In genomic region chr6:71502961-71503360, GRCh38 we compare ENCODE assay signal across 13 cellular contexts.
DNase-seq lines count a peak whose midpoint lies in the region; TF ChIP-seq lines count a peak whose summit lies in the region.
"Had no signal": no experiment of that assay in that cellular context is flagged by ENCODE, and none has a peak within 500 bp of the region (broad histone marks: within the 10 kb centered on the region; RNA-seq: fewer than 3 reads in every experiment).

No MANE protein-coding gene starts in this region.

- H3K79me2 ChIP-seq in osteoblast (ENCODE audit: insufficient read depth, low read length) (no peaks in the 10 kb centered on the region), Karpas-422 (ENCODE audit: low read length) (no peaks in the 10 kb centered on the region)

- H2AFZ ChIP-seq in osteoblast (ENCODE audit: low read length) = peak overlapping the region; percentile 46
- H2AFZ ChIP-seq in Karpas-422 (ENCODE audit: low read length) = no peak overlapping the region
- H2AFZ ChIP-seq: GM23338 had no signal

- no peaks in the 10 kb centered on the region for H3K36me3 ChIP-seq in osteoblast (ENCODE audit: insufficient read depth, low read length)
- no peaks in the 10 kb centered on the region for H3K36me3 ChIP-seq in Karpas-422 (ENCODE audit: insufficient read depth, low read length)

- H4K20me1 ChIP-seq in osteoblast (ENCODE audit: insufficient read depth, low read length) (no peaks in the 10 kb centered on the region), Karpas-422 (ENCODE audit: insufficient read depth, low read depth, low read length) (no peaks in the 10 kb centered on the region)

- H3K9me2 ChIP-seq in Karpas-422 (replicated peaks; ENCODE audit: insufficient read depth, low read length) = no peaks in the 10 kb centered on the region

- TF ChIP-seq CTCF in fibroblast of mammary gland (conservative IDR thresholded peaks at IDR 0.05; ENCODE audit: control insufficient read depth, insufficient read depth, low read depth, low read length) (no peak), osteoblast (IDR thresholded peaks at IDR 0.05; ENCODE audit: extremely low read depth, low read depth, low read length) (no peak)

- in situ Hi-C loops in ACHN (cut with HindIII; ENCODE audit: low pct_ligation_motif_present, low pct_unique_long_range_greater_than_20kb, low sequenced_read_pairs) = no loop called here

- H3K9me3 ChIP-seq in osteoblast (ENCODE audit: low read depth, low read length) (no peaks in the 10 kb centered on the region), Karpas-422 (ENCODE audit: low read length) (no peaks in the 10 kb centered on the region)

- peaks cover 5% of the 10 kb centered on the region for H3K4me1 ChIP-seq in osteoblast (ENCODE audit: insufficient read depth, low read length)
- H3K4me1 ChIP-seq in Karpas-422 (ENCODE audit: low read length) = no peaks in the 10 kb centered on the region

- no peak overlapping the region for H3K4me2 ChIP-seq in osteoblast (ENCODE audit: insufficient read depth, low read length)
- H3K4me2 ChIP-seq in Karpas-422 (ENCODE audit: low read depth, low read length, poor library complexity, severe bottlenecking) = no peak overlapping the region
- H3K4me2 ChIP-seq: GM23338 had no signal

- no peak overlapping the region for H3K9ac ChIP-seq in Karpas-422 (ENCODE audit: low read length)

- no peak overlapping the region for H3K27ac ChIP-seq in osteoblast (ENCODE audit: low read depth, low read length)
- no peak overlapping the region for H3K27ac ChIP-seq in Karpas-422 (ENCODE audit: low read length)

- H3K27me3 ChIP-seq in osteoblast (ENCODE audit: insufficient read depth, low read length) (no peaks in the 10 kb centered on the region), Karpas-422 (ENCODE audit: low read length) (no peaks in the 10 kb centered on the region)

- no peak overlapping the region for H3K4me3 ChIP-seq in fibroblast of mammary gland (ENCODE audit: control insufficient read depth, low read depth, low read length)
- H3K4me3 ChIP-seq in osteoblast (ENCODE audit: insufficient read depth, low read length) = no peak overlapping the region
- no peak overlapping the region for H3K4me3 ChIP-seq in Karpas-422 (ENCODE audit: low read length)
- H3K4me3 ChIP-seq: GM23338 had no signal

- DNase-seq in ACHN = peak; percentile 72
- peak; percentile 16 for DNase-seq in HK-2 (ENCODE audit: unreplicated experiment)
- peak; percentile 26 for DNase-seq in fibroblast of mammary gland (ENCODE audit: low read depth)
- DNase-seq in osteoblast (ENCODE audit: insufficient read length, low spot score, missing footprints) = no peak
- no peak for DNase-seq in activated naive CD4-positive, alpha-beta T cell treated with anti-CD3 and anti-CD28 coated beads, Interleukin-2, amount 50 U/mL, for 16 hours
- no peak for DNase-seq in Karpas-422
- no peak for DNase-seq in NCI-H1694 treated with DMSO at 0.1 percent for 48 hours (lab: John Stamatoyannopoulos, UW)
- DNase-seq: C1 segment of cervical spinal cord; Calu3; CD4-positive, alpha-beta T cell; DMS 273 treated with DMSO at 0.1 percent for 48 hours; H9 had no signal

Comparison
In these comparisons a context has a peak if more than half of its experiments do, and no peak if none do; other contexts are left out.
1. DNase-seq: peak in ACHN (single experiment), HK-2 (single experiment) and fibroblast of mammary gland (single experiment); none in osteoblast (single experiment), activated naive CD4-positive, alpha-beta T cell treated with anti-CD3 and anti-CD28 coated beads, Interleukin-2, amount 50 U/mL, for 16 hours (single experiment), Karpas-422 (single experiment) and NCI-H1694 treated with DMSO at 0.1 percent for 48 hours (single experiment).